ENCODE assay signal across 1 cellular context in the genomic region with DNA sequence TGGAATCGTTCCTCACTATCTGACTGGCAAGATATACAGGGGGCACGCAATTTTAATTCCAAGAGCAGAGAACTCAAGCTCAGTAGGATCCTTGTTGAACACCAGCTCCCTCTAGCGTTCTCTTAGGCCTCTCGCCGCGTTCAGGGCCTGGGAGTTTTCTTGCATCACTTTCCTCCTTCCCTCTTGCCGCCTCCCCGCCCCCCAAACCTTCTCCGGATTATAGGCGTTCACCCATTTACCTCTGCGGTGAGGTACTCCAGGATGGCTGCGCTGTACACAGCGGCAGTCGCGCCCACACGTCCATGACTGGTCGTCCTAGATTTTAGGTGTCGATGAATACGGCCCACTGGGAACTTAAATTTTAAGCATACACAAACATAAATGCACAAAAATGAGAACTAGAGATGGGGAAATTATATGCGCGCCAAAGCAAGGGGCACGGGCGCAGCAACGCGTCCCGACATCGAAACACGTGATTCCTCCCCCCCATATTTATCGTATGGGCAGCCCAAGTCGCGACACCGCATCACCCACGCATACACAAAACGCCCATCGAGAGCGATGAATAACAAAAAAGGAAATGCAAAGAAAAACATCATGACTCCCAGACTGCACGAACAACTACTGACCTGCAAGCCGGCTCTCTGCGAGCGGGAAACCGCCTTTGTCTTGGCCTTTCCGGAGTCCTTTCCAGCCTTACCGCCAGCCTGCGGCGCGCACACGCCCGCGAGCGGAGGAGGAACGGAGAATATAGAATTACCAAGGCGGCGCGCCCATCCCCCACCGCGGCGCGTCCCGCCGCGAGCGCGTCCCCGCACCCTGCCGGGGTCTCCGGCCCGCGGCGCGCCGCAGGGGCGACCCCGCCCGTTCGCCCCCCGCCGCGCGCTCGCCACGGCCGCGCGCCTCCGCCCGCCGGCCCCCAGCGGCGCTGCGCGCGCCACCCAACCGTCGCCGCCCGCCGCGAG.
TF ChIP-seq lines count a peak whose summit lies in the region.

No MANE protein-coding gene starts in this region.

TF ChIP-seq in K562, 482 proteins besides CTCF, POLR2A, EP300 and RAD21 (continued from another document and continues in another):
- TF ChIP-seq ZBTB33 (CRISPR knock-in tag; IDR thresholded peaks at IDR 0.05): peak; percentile 40; the same call in 1 of the 2 replicates
- TF ChIP-seq ZNF695 (CRISPR knock-in tag; IDR thresholded peaks at IDR 0.05): no peak
- peak; percentile 62 to 68 for TF ChIP-seq NRF1 (conservative IDR thresholded peaks at IDR 0.05 in 1 of 2, IDR thresholded peaks at IDR 0.05 in 1 of 2)
- peak in 1 of 2 experiments; percentile 86; a peak in 1 of 4 replicates for TF ChIP-seq RCOR1 (IDR thresholded peaks at IDR 0.05; ENCODE audit: borderline replicate concordance in 1 of 2, low read depth in 2 of 2, low read length in 2 of 2)
- peak; percentile 73; the same call in 1 of the 2 replicates for TF ChIP-seq ZEB2 (IDR thresholded peaks at IDR 0.05)
- peak; percentile 79 to 83 for TF ChIP-seq MLLT1 (IDR thresholded peaks at IDR 0.05)
- no peak for TF ChIP-seq HOXB6 (CRISPR knock-in tag; IDR thresholded peaks at IDR 0.05; ENCODE audit: borderline replicate concordance)
- no peak for TF ChIP-seq ZNF699 (CRISPR knock-in tag; IDR thresholded peaks at IDR 0.05; ENCODE audit: insufficient replicate concordance)
- no peak for TF ChIP-seq ILF3 (IDR thresholded peaks at IDR 0.05; ENCODE audit: borderline replicate concordance)
- TF ChIP-seq BRCA1 (IDR thresholded peaks at IDR 0.05): no peak
- TF ChIP-seq BRCA1 (CRISPR knock-in tag; IDR thresholded peaks at IDR 0.05): no peak
- no peak for TF ChIP-seq ZSCAN29 (IDR thresholded peaks at IDR 0.05)
- TF ChIP-seq AFF1 (IDR thresholded peaks at IDR 0.05; ENCODE audit: low read depth in 1 of 2, partially characterized antibody in 2 of 2): peak in 1 of 2 experiments; percentile 62
- TF ChIP-seq, protein P1, sequence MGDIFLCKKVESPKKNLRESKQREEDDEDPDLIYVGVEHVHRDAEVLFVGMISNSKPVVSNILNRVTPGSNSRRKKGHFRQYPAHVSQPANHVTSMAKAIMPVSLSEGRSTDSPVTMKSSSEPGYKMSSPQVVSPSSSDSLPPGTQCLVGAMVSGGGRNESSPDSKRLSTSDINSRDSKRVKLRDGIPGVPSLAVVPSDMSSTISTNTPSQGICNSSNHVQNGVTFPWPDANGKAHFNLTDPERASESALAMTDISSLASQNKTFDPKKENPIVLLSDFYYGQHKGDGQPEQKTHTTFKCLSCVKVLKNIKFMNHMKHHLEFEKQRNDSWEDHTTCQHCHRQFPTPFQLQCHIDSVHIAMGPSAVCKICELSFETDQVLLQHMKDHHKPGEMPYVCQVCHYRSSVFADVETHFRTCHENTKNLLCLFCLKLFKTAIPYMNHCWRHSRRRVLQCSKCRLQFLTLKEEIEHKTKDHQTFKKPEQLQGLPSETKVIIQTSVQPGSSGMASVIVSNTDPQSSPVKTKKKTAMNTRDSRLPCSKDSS (IDR thresholded peaks at IDR 0.05; ENCODE audit: low read depth, partially characterized antibody): no peak
- TF ChIP-seq, protein P2, sequence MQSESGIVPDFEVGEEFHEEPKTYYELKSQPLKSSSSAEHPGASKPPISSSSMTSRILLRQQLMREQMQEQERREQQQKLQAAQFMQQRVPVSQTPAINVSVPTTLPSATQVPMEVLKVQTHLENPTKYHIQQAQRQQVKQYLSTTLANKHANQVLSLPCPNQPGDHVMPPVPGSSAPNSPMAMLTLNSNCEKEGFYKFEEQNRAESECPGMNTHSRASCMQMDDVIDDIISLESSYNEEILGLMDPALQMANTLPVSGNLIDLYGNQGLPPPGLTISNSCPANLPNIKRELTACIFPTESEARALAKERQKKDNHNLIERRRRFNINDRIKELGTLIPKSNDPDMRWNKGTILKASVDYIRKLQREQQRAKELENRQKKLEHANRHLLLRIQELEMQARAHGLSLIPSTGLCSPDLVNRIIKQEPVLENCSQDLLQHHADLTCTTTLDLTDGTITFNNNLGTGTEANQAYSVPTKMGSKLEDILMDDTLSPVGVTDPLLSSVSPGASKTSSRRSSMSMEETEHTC (IDR thresholded peaks at IDR 0.05): no peak
- peak; percentile 98 for TF ChIP-seq CEBPB (tag; IDR thresholded peaks at IDR 0.05)
- no peak for TF ChIP-seq STAG1 (CRISPR knock-in tag; IDR thresholded peaks at IDR 0.05; ENCODE audit: borderline replicate concordance)
- TF ChIP-seq, protein P3, sequence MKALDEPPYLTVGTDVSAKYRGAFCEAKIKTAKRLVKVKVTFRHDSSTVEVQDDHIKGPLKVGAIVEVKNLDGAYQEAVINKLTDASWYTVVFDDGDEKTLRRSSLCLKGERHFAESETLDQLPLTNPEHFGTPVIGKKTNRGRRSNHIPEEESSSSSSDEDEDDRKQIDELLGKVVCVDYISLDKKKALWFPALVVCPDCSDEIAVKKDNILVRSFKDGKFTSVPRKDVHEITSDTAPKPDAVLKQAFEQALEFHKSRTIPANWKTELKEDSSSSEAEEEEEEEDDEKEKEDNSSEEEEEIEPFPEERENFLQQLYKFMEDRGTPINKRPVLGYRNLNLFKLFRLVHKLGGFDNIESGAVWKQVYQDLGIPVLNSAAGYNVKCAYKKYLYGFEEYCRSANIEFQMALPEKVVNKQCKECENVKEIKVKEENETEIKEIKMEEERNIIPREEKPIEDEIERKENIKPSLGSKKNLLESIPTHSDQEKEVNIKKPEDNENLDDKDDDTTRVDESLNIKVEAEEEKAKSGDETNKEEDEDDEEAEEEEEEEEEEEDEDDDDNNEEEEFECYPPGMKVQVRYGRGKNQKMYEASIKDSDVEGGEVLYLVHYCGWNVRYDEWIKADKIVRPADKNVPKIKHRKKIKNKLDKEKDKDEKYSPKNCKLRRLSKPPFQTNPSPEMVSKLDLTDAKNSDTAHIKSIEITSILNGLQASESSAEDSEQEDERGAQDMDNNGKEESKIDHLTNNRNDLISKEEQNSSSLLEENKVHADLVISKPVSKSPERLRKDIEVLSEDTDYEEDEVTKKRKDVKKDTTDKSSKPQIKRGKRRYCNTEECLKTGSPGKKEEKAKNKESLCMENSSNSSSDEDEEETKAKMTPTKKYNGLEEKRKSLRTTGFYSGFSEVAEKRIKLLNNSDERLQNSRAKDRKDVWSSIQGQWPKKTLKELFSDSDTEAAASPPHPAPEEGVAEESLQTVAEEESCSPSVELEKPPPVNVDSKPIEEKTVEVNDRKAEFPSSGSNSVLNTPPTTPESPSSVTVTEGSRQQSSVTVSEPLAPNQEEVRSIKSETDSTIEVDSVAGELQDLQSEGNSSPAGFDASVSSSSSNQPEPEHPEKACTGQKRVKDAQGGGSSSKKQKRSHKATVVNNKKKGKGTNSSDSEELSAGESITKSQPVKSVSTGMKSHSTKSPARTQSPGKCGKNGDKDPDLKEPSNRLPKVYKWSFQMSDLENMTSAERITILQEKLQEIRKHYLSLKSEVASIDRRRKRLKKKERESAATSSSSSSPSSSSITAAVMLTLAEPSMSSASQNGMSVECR (CRISPR knock-in tag; IDR thresholded peaks at IDR 0.05): peak; percentile 37
- TF ChIP-seq PHF21A (IDR thresholded peaks at IDR 0.05; ENCODE audit: borderline replicate concordance, low read depth): peak; percentile 61; the same call in 1 of the 2 replicates
- no peak for TF ChIP-seq ZNF143 (CRISPR knock-in tag; IDR thresholded peaks at IDR 0.05)
- no peak for TF ChIP-seq MAFF (IDR thresholded peaks at IDR 0.05; ENCODE audit: low read length)
- no peak for TF ChIP-seq THRAP3 (IDR thresholded peaks at IDR 0.05; ENCODE audit: borderline replicate concordance)
- peak; percentile 83 for TF ChIP-seq JUND (IDR thresholded peaks at IDR 0.05; ENCODE audit: borderline replicate concordance, low read depth, low read length)
- peak; percentile 10; the same call in 1 of the 3 replicates for TF ChIP-seq JUND (tag; IDR thresholded peaks at IDR 0.05; ENCODE audit: borderline replicate concordance, low read depth, low read length)
- 0 out of 2 replicates have a peak, but pooled peaks have one; percentile 26 for TF ChIP-seq ZNF592 (IDR thresholded peaks at IDR 0.05)
- TF ChIP-seq GABPB1 (CRISPR knock-in tag; IDR thresholded peaks at IDR 0.05): peak; percentile 56; the same call in 1 of the 2 replicates
- TF ChIP-seq EZH2 (IDR thresholded peaks at IDR 0.05; ENCODE audit: borderline replicate concordance, low read depth, low read length): no peak
- no peak for TF ChIP-seq NFE2 (IDR thresholded peaks at IDR 0.05; ENCODE audit: low read depth)
- no peak for TF ChIP-seq YBX1 (IDR thresholded peaks at IDR 0.05)
- no peak for TF ChIP-seq TSC22D4 (tag; IDR thresholded peaks at IDR 0.05)
- no peak for TF ChIP-seq LEF1 (IDR thresholded peaks at IDR 0.05)
- TF ChIP-seq NBN (IDR thresholded peaks at IDR 0.05; ENCODE audit: low read depth): peak; percentile 79
- peak in 1 of 2 experiments; percentile 80; a peak in 2 of 4 replicates for TF ChIP-seq MAZ (CRISPR knock-in tag; conservative IDR thresholded peaks at IDR 0.05 in 1 of 2, IDR thresholded peaks at IDR 0.05 in 1 of 2)
- TF ChIP-seq NFATC3 (IDR thresholded peaks at IDR 0.05): peak; percentile 41; the same call in 1 of the 2 replicates
- no peak for TF ChIP-seq ZNF785 (CRISPR knock-in tag; IDR thresholded peaks at IDR 0.05)
